Comparison of ENCODE assay signal across 17 cellular contexts in the genomic region with DNA sequence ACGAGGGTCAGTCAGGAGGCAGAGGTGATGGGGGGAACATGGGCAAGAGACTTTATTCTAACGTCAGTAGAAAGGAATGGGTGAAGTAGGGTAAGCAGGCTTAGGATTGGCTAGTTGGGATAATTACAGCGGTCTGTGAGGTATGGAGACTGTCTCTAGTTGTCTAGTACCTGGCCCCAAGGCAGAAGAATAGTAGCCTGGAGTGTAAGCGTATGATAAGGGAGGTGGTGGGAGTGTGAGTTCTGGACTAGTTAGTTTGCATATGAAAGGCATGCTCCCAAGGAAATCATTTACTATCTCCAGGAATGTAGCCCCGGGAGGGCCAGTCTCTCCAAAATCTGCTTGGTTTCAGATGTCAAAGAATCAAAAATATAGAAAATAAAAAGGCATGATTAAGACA.
DNase-seq lines count a peak whose midpoint lies in the region; ATAC-seq and TF ChIP-seq lines count a peak whose summit lies in the region.
"Had no signal": no experiment of that assay in that cellular context is flagged by ENCODE, and none has a peak within 500 bp of the region (broad histone marks: within the 10 kb centered on the region; RNA-seq: fewer than 3 reads in every experiment).

No MANE protein-coding gene starts in this region.

- peaks cover 4% of the 10 kb centered on the region for H3K9me3 Mint-ChIP-seq in mesothelial cell of epicardium
- H3K9me3 Mint-ChIP-seq: CD8-positive, alpha-beta T cell had no signal

- no peak overlapping the region for H3K9ac ChIP-seq in iPS-18a (ENCODE audit: low read length)

- H3K9me3 ChIP-seq in cardiac muscle cell (ENCODE audit: low read depth) (no peaks in the 10 kb centered on the region), iPS-18a (ENCODE audit: control insufficient read depth, low read depth, low read length) (no peaks in the 10 kb centered on the region)

- DNase-seq in cardiac muscle cell (ENCODE audit: low read depth in 1 of 2, low spot score in 1 of 2) (no peak), cardiac septum (ENCODE audit: low spot score) (no peak), mesothelial cell of epicardium (ENCODE audit: low spot score in 2 of 2, unreplicated experiment in 2 of 2) (no peak), foreskin melanocyte (no peak)
- DNase-seq in activated CD4-positive, alpha-beta T cell treated with anti-CD3 and anti-CD28 coated beads, Interleukin-2, amount 50 U/mL, for 4 hours = no peak
- no peak for DNase-seq in effector CD8-positive, alpha-beta T cell (lab: John Stamatoyannopoulos, UW)
- DNase-seq: CD8-positive, alpha-beta T cell; COR-L47; DMS153; DMS79 treated with DMSO at 0.1 percent for 48 hours; EL; GDM1 had no signal

- H3K4me3 ChIP-seq in cardiac muscle cell (no peak overlapping the region), iPS-18a (ENCODE audit: low read length) (peak overlapping the region; percentile 15)

- no peak for TF ChIP-seq CTCF in cardiac muscle cell (IDR thresholded peaks at IDR 0.05; ENCODE audit: low read depth, low read length)
- TF ChIP-seq CTCF in mesothelial cell of epicardium (IDR thresholded peaks at IDR 0.05; ENCODE audit: unreplicated experiment) = no peak

- H3K4me3 Mint-ChIP-seq in mesothelial cell of epicardium = no peak overlapping the region
- H3K4me3 Mint-ChIP-seq: CD14-positive monocyte; CD8-positive, alpha-beta T cell had no signal

- H3K4me1 ChIP-seq in cardiac muscle cell (ENCODE audit: low read depth) (peaks cover 29% of the 10 kb centered on the region), iPS-18a (ENCODE audit: control insufficient read depth, low read depth, low read length) (peaks cover 43% of the 10 kb centered on the region)

- peaks cover 12% of the 10 kb centered on the region for H3K36me3 Mint-ChIP-seq in mesothelial cell of epicardium
- H3K36me3 Mint-ChIP-seq: CD14-positive monocyte; CD8-positive, alpha-beta T cell had no signal

- intact Hi-C loops in cardiac septum (cut with DNase I) = no loop called here

- no peaks in the 10 kb centered on the region for H3K27me3 ChIP-seq in cardiac muscle cell
- H3K27me3 ChIP-seq in iPS-18a (ENCODE audit: control insufficient read depth, insufficient read depth, low read length) = no peaks in the 10 kb centered on the region

- peak overlapping the region; percentile 67 for H3K27ac ChIP-seq in cardiac muscle cell
- H3K27ac ChIP-seq in iPS-18a (ENCODE audit: low read length) = no peak overlapping the region
- H3K27ac ChIP-seq: 22Rv1, HL-60 had no signal

- H3K36me3 ChIP-seq in cardiac muscle cell = no peaks in the 10 kb centered on the region
- H3K36me3 ChIP-seq in iPS-18a (ENCODE audit: control insufficient read depth, low read depth, low read length) = peaks cover under 1% of the 10 kb centered on the region

- no peak for ATAC-seq in esophagus mucosa
- ATAC-seq: CD8-positive, alpha-beta T cell had no signal

- no peaks in the 10 kb centered on the region for H3K27me3 Mint-ChIP-seq in mesothelial cell of epicardium (ENCODE audit: low read depth)

- peak overlapping the region; percentile 86 for H3K27ac Mint-ChIP-seq in mesothelial cell of epicardium
- H3K27ac Mint-ChIP-seq: CD14-positive monocyte; CD8-positive, alpha-beta T cell had no signal

- peaks cover 41% of the 10 kb centered on the region for H3K4me1 Mint-ChIP-seq in mesothelial cell of epicardium
- H3K4me1 Mint-ChIP-seq: CD14-positive monocyte had no signal
